ENCODE assay signal across 33 cellular contexts in the genomic region with DNA sequence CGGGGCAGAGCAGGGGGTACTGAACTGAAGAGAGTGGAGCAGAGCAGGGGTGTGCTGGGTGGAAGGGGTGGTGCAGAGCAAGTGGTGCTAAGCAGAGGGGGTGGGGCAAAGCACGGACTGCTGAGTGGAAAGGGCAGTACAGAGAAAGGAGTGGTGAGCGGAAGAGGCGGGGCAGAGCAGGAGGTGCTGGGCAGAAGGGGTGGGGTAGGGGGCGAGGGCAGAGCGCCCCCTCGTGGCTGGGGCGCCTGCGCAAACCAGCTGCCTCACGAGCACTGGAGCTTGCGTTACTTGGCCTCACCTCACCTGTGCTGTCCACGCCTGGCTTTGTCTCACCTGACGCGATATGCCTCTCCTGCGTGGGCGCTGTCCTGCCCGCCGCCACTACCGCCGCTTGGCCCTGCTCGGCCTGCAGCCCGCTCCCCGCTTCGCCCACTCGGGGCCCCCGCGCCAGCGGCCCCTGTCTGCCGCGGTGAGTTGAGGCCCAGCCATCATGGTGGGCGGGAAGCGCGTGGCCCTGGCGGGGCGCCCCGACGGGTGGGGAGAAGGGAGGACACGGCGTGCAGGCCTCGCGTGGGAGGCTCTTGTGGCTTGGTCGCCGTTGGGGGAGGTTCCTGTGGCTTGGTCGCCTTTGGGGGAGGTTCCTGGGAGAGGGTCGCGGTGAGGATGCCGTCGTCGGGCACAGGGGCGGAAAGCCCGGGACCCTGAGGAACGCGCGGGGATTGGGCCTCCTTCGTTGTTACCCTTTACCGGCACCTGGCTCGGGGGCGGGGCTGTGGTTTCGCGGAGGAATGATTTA. TPM values are rescaled to one million over a fixed set of nuclear protein-coding genes. Genes with fewer than 3 reads are reported as not detected.
DNase-seq lines count a peak whose midpoint lies in the region; ATAC-seq and TF ChIP-seq lines count a peak whose summit lies in the region.
"Had no signal": no experiment of that assay in that cellular context is flagged by ENCODE, and none has a peak within 500 bp of the region (broad histone marks: within the 10 kb centered on the region; RNA-seq: fewer than 3 reads in every experiment).

A gene with protein sequence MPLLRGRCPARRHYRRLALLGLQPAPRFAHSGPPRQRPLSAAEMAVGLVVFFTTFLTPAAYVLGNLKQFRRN (plus strand): TSS at position 257 of the 796 bp plus-strand sequence. CDS start 87 bp downstream, at position 344.

- peak within 1 kb of the TSS; percentile 9 to 60 for H3K27ac ChIP-seq in testis
- H3K27ac ChIP-seq: SJSA1, upper lobe of left lung had no signal

- H3K27ac Mint-ChIP-seq in HFFc6 (no peak within 1 kb of the TSS), endothelial cell (ENCODE audit: unreplicated experiment) (no peak within 1 kb of the TSS)
- H3K27ac Mint-ChIP-seq: activated CD4-positive, alpha-beta memory T cell treated with anti-CD3 and anti-CD28 coated beads for 36 hours; activated T-helper 17 cell treated with anti-CD3 and anti-CD28 coated beads, Interleukin-2, amount 50 U/mL, for 72 hours; CD8-positive, alpha-beta memory T cell; mesothelial cell of epicardium; naive thymus-derived CD4-positive, alpha-beta T cell had no signal

- H3K36me3 ChIP-seq in GM06990 (ENCODE audit: control insufficient read depth, insufficient read depth, low read length) (no peaks in the 10 kb centered on the region), testis (ENCODE audit: low read depth, missing control alignments) (no peaks in the 10 kb centered on the region)
- H3K36me3 ChIP-seq: SJSA1, upper lobe of left lung had no signal

- no peaks in the 10 kb centered on the region for H3K9me3 Mint-ChIP-seq in HFFc6
- H3K9me3 Mint-ChIP-seq in endothelial cell (ENCODE audit: unreplicated experiment), result peaks cover 5% of the 10 kb centered on the region

- H3K27me3 ChIP-seq in GM06990 (replicated peaks; ENCODE audit: control insufficient read depth, insufficient read depth, low read length), result no peaks in the 10 kb centered on the region
- no peaks in the 10 kb centered on the region for H3K27me3 ChIP-seq in testis
- H3K27me3 ChIP-seq: upper lobe of left lung had no signal

- WGBS in testis, 2 donors, result 73 to 75% methylated on average over 54 to 56 of the region's 60 CpGs

- H3K4me3 Mint-ChIP-seq in HFFc6 (no peak within 1 kb of the TSS), endothelial cell (ENCODE audit: unreplicated experiment) (peak within 1 kb of the TSS; percentile 79)
- H3K4me3 Mint-ChIP-seq: activated CD4-positive, alpha-beta memory T cell treated with anti-CD3 and anti-CD28 coated beads for 36 hours; activated T-helper 17 cell treated with anti-CD3 and anti-CD28 coated beads, Interleukin-2, amount 50 U/mL, for 72 hours; CD8-positive, alpha-beta memory T cell; mesothelial cell of epicardium; naive thymus-derived CD4-positive, alpha-beta T cell had no signal

- H3K36me3 Mint-ChIP-seq in HFFc6 (ENCODE audit: low read depth), result no peaks in the 10 kb centered on the region
- peaks cover 12% of the 10 kb centered on the region for H3K36me3 Mint-ChIP-seq in endothelial cell (ENCODE audit: low read depth, unreplicated experiment)
- H3K36me3 Mint-ChIP-seq: activated CD4-positive, alpha-beta memory T cell treated with anti-CD3 and anti-CD28 coated beads for 36 hours had no signal

- peak; percentile 1 for TF ChIP-seq CTCF in GM06990 (IDR thresholded peaks at IDR 0.05; ENCODE audit: insufficient read depth, low read length, poor library complexity, severe bottlenecking)
- peak; percentile 28; the same call in 1 of the 2 replicates for TF ChIP-seq CTCF in HFFc6 (IDR thresholded peaks at IDR 0.05)
- TF ChIP-seq CTCF in endothelial cell (IDR thresholded peaks at IDR 0.05; ENCODE audit: unreplicated experiment), result no peak
- TF ChIP-seq CTCF in testis (IDR thresholded peaks at IDR 0.05), result no peak

- no peak for ATAC-seq in HG03571 (IDR thresholded peaks at IDR 0.05; ENCODE audit: unreplicated experiment)
- ATAC-seq: activated T-helper 17 cell treated with anti-CD3 and anti-CD28 coated beads, Interleukin-2, amount 50 U/mL, for 72 hours; naive thymus-derived CD4-positive, alpha-beta T cell had no signal

- H3K4me1 Mint-ChIP-seq in HFFc6 (ENCODE audit: low read depth) (no peaks in the 10 kb centered on the region), endothelial cell (ENCODE audit: unreplicated experiment) (no peaks in the 10 kb centered on the region)
- H3K4me1 Mint-ChIP-seq: CD8-positive, alpha-beta memory T cell; naive thymus-derived CD4-positive, alpha-beta T cell had no signal

- intact Hi-C loops in testis (cut with DNase I; ENCODE audit: low total_unique reads), result no loop called here

- peaks cover 4% of the 10 kb centered on the region for H3K27me3 Mint-ChIP-seq in HFFc6 (ENCODE audit: insufficient read depth)
- no peaks in the 10 kb centered on the region for H3K27me3 Mint-ChIP-seq in endothelial cell (ENCODE audit: unreplicated experiment)

- DNase-seq in GM06990 (ENCODE audit: extremely low read depth, insufficient read length) (no peak), HFFc6 (no peak), endothelial cell (ENCODE audit: low spot score) (no peak), testis (peak; percentile 69), nucleus accumbens (lab: John Stamatoyannopoulos, UW) (no peak), epidermal melanocyte (ENCODE audit: insufficient read length, low spot score) (no peak)
- DNase-seq: activated CD4-positive, alpha-beta memory T cell treated with anti-CD3 and anti-CD28 coated beads for 36 hours; activated CD4-positive, CD25-positive, alpha-beta regulatory T cell; activated CD8-positive, alpha-beta memory T cell treated with anti-CD3 and anti-CD28 coated beads, Interleukin-2, amount 50 U/mL, for 48 hours; activated naive CD4-positive, alpha-beta T cell treated with anti-CD3 and anti-CD28 coated beads, Interleukin-2, amount 50 U/mL, for 16 hours; amygdala; CD8-positive, alpha-beta memory T cell; DMS153; effector CD4-positive, alpha-beta T cell; HCEC 1CT; head of caudate nucleus; naive thymus-derived CD4-positive, alpha-beta T cell; NCI-H446 treated with DMSO at 0.1 percent for 48 hours; NCI-H82; OCI-M1; small intestine; stimulated activated CD4-positive, alpha-beta T cell treated with anti-CD3 and anti-CD28 coated beads, Interleukin-1b, Interleukin-23, amount 100 ng/mL, for 48 hours; stimulated activated CD8-positive, alpha-beta memory T cell treated with anti-CD3 and anti-CD28 coated beads, Interleukin-4, amount 100 ng/mL, for 48 hours had no signal

- H3K9me3 ChIP-seq in testis, result no peaks in the 10 kb centered on the region
- H3K9me3 ChIP-seq: SJSA1, upper lobe of left lung had no signal

- no peak for TF ChIP-seq POLR2A in testis (IDR thresholded peaks at IDR 0.05)

- H3K4me3 ChIP-seq in GM06990 (replicated peaks; ENCODE audit: low read depth, low read length), result no peak within 1 kb of the TSS
- H3K4me3 ChIP-seq in testis, result peak within 1 kb of the TSS; percentile 44 to 57
- H3K4me3 ChIP-seq: SJSA1, upper lobe of left lung had no signal

- no peaks in the 10 kb centered on the region for H3K4me1 ChIP-seq in testis
- H3K4me1 ChIP-seq: SJSA1, upper lobe of left lung had no signal

RNA-seq across cellular contexts. Expression of the gene that starts here (rescaled TPM):
- not detected for total RNA-seq in HFFc6 (2021; fragmentation: NEBNext Ultra II Directional; extraction: Animal tissue kit (Norgen Biotek cat#: 25700))
- not detected for total RNA-seq in endothelial cell (ENCODE audit: unreplicated experiment)
- 10 to 100 TPM; 19.9 to 39.1 TPM for total RNA-seq in testis
- 65.3 TPM for polyA plus RNA-seq in testis (ENCODE audit: insufficient read depth, low read depth, low replicate concordance)
- total RNA-seq: activated CD4-positive, alpha-beta memory T cell treated with anti-CD3 and anti-CD28 coated beads for 36 hours; activated T-helper 17 cell treated with anti-CD3 and anti-CD28 coated beads, Interleukin-2, amount 50 U/mL, for 72 hours; bronchial epithelial cell; CD8-positive, alpha-beta memory T cell; epithelial cell of proximal tubule; liver; naive thymus-derived CD4-positive, alpha-beta T cell; omental fat pad; SJSA1; upper lobe of left lung had no signal
- polyA plus RNA-seq: CD8-positive, alpha-beta memory T cell; keratinocyte; liver; naive thymus-derived CD4-positive, alpha-beta T cell; small intestine had no signal

Comparison
In these comparisons a context has a peak if more than half of its experiments do, and no peak if none do; other contexts are left out.
1. RNA of the gene that starts here (total RNA-seq): 19.9 to 39.1 TPM in testis; not detected in HFFc6 and not detected in endothelial cell (single experiment); every median in the first group is over 10 times any median in the second.
2. CTCF ChIP-seq: peak in GM06990 (single experiment) and HFFc6 (single experiment); none in endothelial cell (single experiment) and testis (0 of 3).